In genomic region chr2:172437419-172438063, GRCh38 we compare ENCODE assay signal across 9 cellular contexts. TPM values are rescaled to one million over a fixed set of nuclear protein-coding genes. Genes with fewer than 3 reads are reported as not detected.
DNase-seq lines count a peak whose midpoint lies in the region; ATAC-seq, FAIRE-seq and TF ChIP-seq lines count a peak whose summit lies in the region.
"Had no signal": no experiment of that assay in that cellular context is flagged by ENCODE, and none has a peak within 500 bp of the region (broad histone marks: within the 10 kb centered on the region; RNA-seq: fewer than 3 reads in every experiment).

No MANE protein-coding gene starts in this region.

- peaks cover 65% of the 10 kb centered on the region for H3K4me1 ChIP-seq in endothelial cell of umbilical vein (ENCODE audit: control insufficient read depth, extremely low read depth, insufficient read depth, low read length)
- peaks cover 53% of the 10 kb centered on the region for H3K4me1 ChIP-seq in vagina

- POLR2A ChIA-PET in endothelial cell of umbilical vein (lab: Charles Lee): no interaction called here

- BruUV-seq in endothelial cell of umbilical vein (replicated peaks; lab: Mats Ljungman, UMichigan): no TSS peak

- no peak for FAIRE-seq in endothelial cell of umbilical vein (lab: Jason Lieb, UNC)

- H3K27me3 ChIP-seq in GM06990 (replicated peaks; ENCODE audit: control insufficient read depth, insufficient read depth, low read length) (no peaks in the 10 kb centered on the region; the same call in none of the 2 replicates), endothelial cell of umbilical vein (ENCODE audit: control insufficient read depth in 2 of 2, insufficient read depth in 2 of 2, low read length in 2 of 2) (no peaks in the 10 kb centered on the region), vagina (no peaks in the 10 kb centered on the region)

- no peak overlapping the region for H3K9ac ChIP-seq in endothelial cell of umbilical vein (replicated peaks; ENCODE audit: extremely low read depth, insufficient read depth, low read length)

- no peak overlapping the region for H3K4me3 ChIP-seq in GM06990 (replicated peaks; ENCODE audit: low read depth, low read length)
- no peak overlapping the region for H3K4me3 ChIP-seq in endothelial cell of umbilical vein (replicated peaks in 1 of 3; ENCODE audit: insufficient read depth in 1 of 3, low read depth in 1 of 3, low read length in 3 of 3)
- H3K4me3 ChIP-seq in vagina: no peak overlapping the region

- H2AFZ ChIP-seq in endothelial cell of umbilical vein (ENCODE audit: low read depth, low read length): no peak overlapping the region

- no peak for TF ChIP-seq POLR2A in endothelial cell of umbilical vein (IDR thresholded peaks at IDR 0.05; ENCODE audit: low read depth, low read length)
- no peak for TF ChIP-seq POLR2A in vagina (IDR thresholded peaks at IDR 0.05)

- H3K36me3 ChIP-seq in GM06990 (ENCODE audit: control insufficient read depth, insufficient read depth, low read length): no peaks in the 10 kb centered on the region
- no peaks in the 10 kb centered on the region for H3K36me3 ChIP-seq in endothelial cell of umbilical vein (ENCODE audit: control insufficient read depth in 2 of 2, extremely low read depth in 1 of 2, insufficient read depth in 2 of 2, low read length in 2 of 2)
- H3K36me3 ChIP-seq in vagina: no peaks in the 10 kb centered on the region

- H3K27ac ChIP-seq in endothelial cell of umbilical vein (ENCODE audit: insufficient read depth, low read depth, low read length): peak overlapping the region; percentile 59
- H3K27ac ChIP-seq in vagina: no peak overlapping the region

- no peaks in the 10 kb centered on the region for H4K20me1 ChIP-seq in endothelial cell of umbilical vein (replicated peaks; ENCODE audit: control insufficient read depth, extremely low read depth, insufficient read depth, low read length)

- intact Hi-C loops in endothelial cell of umbilical vein (cut with micrococcal nuclease) (no loop called here), vagina (cut with DNase I) (no loop called here)

- ATAC-seq in GM21723 (IDR thresholded peaks at IDR 0.05; ENCODE audit: unreplicated experiment): peak; percentile 74

- DNase-seq in GM06990 (ENCODE audit: extremely low read depth, insufficient read length): peak; percentile 15
- DNase-seq in NOMO-1 treated with dmso at 0.1 percent for 144 hours (lab: John Stamatoyannopoulos, UW; ENCODE audit: unreplicated experiment): peak; percentile 56
- DNase-seq in endothelial cell of umbilical vein (ENCODE audit: low read depth, low spot score): no peak
- no peak for DNase-seq in NCI-H1930 (lab: John Stamatoyannopoulos, UW)
- DNase-seq in GDM1 (lab: John Stamatoyannopoulos, UW): no peak
- no peak for DNase-seq in iPS-NIHi11 (ENCODE audit: low spot score)
- no peak for DNase-seq in vagina (ENCODE audit: extremely low spot score in 2 of 2)
- DNase-seq: amygdala had no signal

- no peaks in the 10 kb centered on the region for H3K9me1 ChIP-seq in endothelial cell of umbilical vein (replicated peaks; ENCODE audit: control insufficient read depth, extremely low read depth, insufficient read depth, low read length)

- peak overlapping the region; percentile 2 for H3K4me2 ChIP-seq in endothelial cell of umbilical vein (ENCODE audit: insufficient read depth, low read length)

- CTCF ChIA-PET in endothelial cell of umbilical vein (lab: Charles Lee): interaction anchor here (1.1 to 7.5 kb wide), 2 partner anchors 8 to 189 kb away, joined by 3 to 112 read pairs; partner anchors contain the start of gene ITGA6

- H3K9me3 ChIP-seq in endothelial cell of umbilical vein (replicated peaks; ENCODE audit: control insufficient read depth, insufficient read depth, low read length): no peaks in the 10 kb centered on the region
- H3K9me3 ChIP-seq in vagina: no peaks in the 10 kb centered on the region

- dilution Hi-C loops in endothelial cell of umbilical vein (cut with MboI; ENCODE audit: extremely low pct_ligation_motif_present, low sequenced_read_pairs): loop anchor here (25.0 kb wide), 1 partner anchor 250 kb away; no protein-coding TSS in a partner anchor

- TF ChIP-seq CTCF in GM06990 (IDR thresholded peaks at IDR 0.05; ENCODE audit: insufficient read depth, low read length, poor library complexity, severe bottlenecking) (no peak), endothelial cell of umbilical vein (IDR thresholded peaks at IDR 0.05; ENCODE audit: extremely low read depth in 1 of 2, insufficient read depth in 1 of 2, low read depth in 1 of 2, low read length in 2 of 2) (no peak), vagina (IDR thresholded peaks at IDR 0.05) (no peak)

- peaks cover 88% of the 10 kb centered on the region for H3K79me2 ChIP-seq in endothelial cell of umbilical vein (ENCODE audit: control insufficient read depth, insufficient read depth, low read length)

TF ChIP-seq in endothelial cell of umbilical vein, 7 proteins besides CTCF, POLR2A, EP300 and RAD21:
- no peak for TF ChIP-seq EZH2 (IDR thresholded peaks at IDR 0.05; ENCODE audit: borderline replicate concordance, low read depth, low read length, severe bottlenecking)
- TF ChIP-seq POLR2AphosphoS5 (IDR thresholded peaks at IDR 0.05; ENCODE audit: insufficient read depth, low read depth, low read length): no peak
- TF ChIP-seq GATA2 (IDR thresholded peaks at IDR 0.05; ENCODE audit: insufficient read depth, insufficient read length, low read depth, low read length): peak; percentile 7

RNA-seq across cellular contexts. Expression of gene ITGA6, which starts 10.2 kb away (rescaled TPM):
- 174 and 208 TPM in 2 replicates for total RNA-seq in endothelial cell of umbilical vein
- polyA plus RNA-seq in endothelial cell of umbilical vein: 14.6 and 24.9 TPM in 2 replicates
- 23.3 and 26.0 TPM in 2 replicates for polyA plus RNA-seq in endothelial cell of umbilical vein (2011; cell fraction: cytosol; rRNA removed)
- 55.2 and 71.9 TPM in 2 replicates for polyA plus RNA-seq in endothelial cell of umbilical vein (2011; cell fraction: nucleus; rRNA removed)
- polyA plus RNA-seq in endothelial cell of umbilical vein (2012): 78.4 and 153 TPM in 2 replicates
- polyA minus RNA-seq in endothelial cell of umbilical vein: 51.4 and 52.6 TPM in 2 replicates
- polyA minus RNA-seq in endothelial cell of umbilical vein (2011; cell fraction: cytosol; rRNA and poly(A)+ RNA removed): 5.8 TPM
- 53.0 and 76.1 TPM in 2 replicates for polyA minus RNA-seq in endothelial cell of umbilical vein (2011; cell fraction: nucleus; rRNA and poly(A)+ RNA removed)
- total RNA-seq in vagina: 82.3 TPM

Comparison
In these comparisons a context has a peak if more than half of its experiments do, and no peak if none do; other contexts are left out.
1. DNase-seq: peak in GM06990 (single experiment) and NOMO-1 treated with dmso at 0.1 percent for 144 hours (single experiment); none in endothelial cell of umbilical vein (single experiment), NCI-H1930 (0 of 2), GDM1 (single experiment), iPS-NIHi11 (single experiment) and vagina (0 of 2).